In genomic region chr11:66510271-66510989, GRCh38 we compare ENCODE assay signal across 8 cellular contexts. TPM values are rescaled to one million over a fixed set of nuclear protein-coding genes. Genes with fewer than 3 reads are reported as not detected.
DNase-seq lines count a peak whose midpoint lies in the region; ATAC-seq and TF ChIP-seq lines count a peak whose summit lies in the region.

BBS1 (plus strand) TSS chr11:66510635; CDS start chr11:66510660, 25 bp downstream.

- TF ChIP-seq CTCF in AG09309 (IDR thresholded peaks at IDR 0.05; ENCODE audit: control insufficient read depth, insufficient read depth, low read depth, low read length, missing control alignments) = no peak

- H3K27ac Mint-ChIP-seq in activated CD8-positive, alpha-beta T cell treated with anti-CD3 and anti-CD28 coated beads, Interleukin-2, amount 10 ng/mL, durations not matched to agents 7 days and 5 days = peak within 1 kb of the TSS; percentile 25

- H3K36me3 ChIP-seq in ectodermal cell (ENCODE audit: control insufficient read depth, insufficient read depth, low read length) = no peaks in the 10 kb centered on the region

- ATAC-seq in GM19025 (IDR thresholded peaks at IDR 0.05; ENCODE audit: low read depth, unreplicated experiment) (peak; percentile 91), HG03460 (IDR thresholded peaks at IDR 0.05; ENCODE audit: unreplicated experiment) (peak; percentile 84)
- ATAC-seq in activated CD8-positive, alpha-beta T cell treated with anti-CD3 and anti-CD28 coated beads, Interleukin-2, amount 10 ng/mL, durations not matched to agents 7 days and 5 days = peak; percentile 97

- H3K4me3 ChIP-seq in AG09309 (ENCODE audit: control insufficient read depth, low read depth, low read length) = peak within 1 kb of the TSS; percentile 56
- H3K4me3 ChIP-seq in ectodermal cell (ENCODE audit: insufficient read depth, low read depth, low read length) = peak within 1 kb of the TSS; percentile 68

- peak; percentile 5 for DNase-seq in AG09309 (ENCODE audit: low read depth)
- peak; percentile 84 for DNase-seq in NCI-H82 (lab: John Stamatoyannopoulos, UW)
- DNase-seq in activated CD8-positive, alpha-beta T cell treated with anti-CD3 and anti-CD28 coated beads, Interleukin-2, amount 10 ng/mL, durations not matched to agents 7 days and 5 days = peak; percentile 83
- DNase-seq in lung microvascular endothelial cell (ENCODE audit: low read depth in 2 of 2) = peak; percentile 78 to 84
- peak; percentile 69 to 84 (median 70) for DNase-seq in stimulated activated CD4-positive, alpha-beta T cell treated with anti-CD3 and anti-CD28 coated beads, TNF-alpha, amount 100 ng/mL, for 24 hours (ENCODE audit: low read depth in 3 of 3)

- no peaks in the 10 kb centered on the region for H3K9me3 ChIP-seq in ectodermal cell (ENCODE audit: control insufficient read depth, low read length)

- CTCF ChIA-PET in activated CD8-positive, alpha-beta T cell treated with anti-CD3 and anti-CD28 coated beads, Interleukin-2, amount 10 ng/mL, durations not matched to agents 7 days and 5 days (lab: Charles Lee) = interaction anchor here (1.2 to 2.5 kb wide), 2 partner anchors 32 to 168 kb away, joined by 4 to 7 read pairs; partner anchors contain the start of gene RBM4B

- peak within 1 kb of the TSS; percentile 85 for H3K4me3 Mint-ChIP-seq in activated CD8-positive, alpha-beta T cell treated with anti-CD3 and anti-CD28 coated beads, Interleukin-2, amount 10 ng/mL, durations not matched to agents 7 days and 5 days

- no peaks in the 10 kb centered on the region for H3K27me3 Mint-ChIP-seq in activated CD8-positive, alpha-beta T cell treated with anti-CD3 and anti-CD28 coated beads, Interleukin-2, amount 10 ng/mL, durations not matched to agents 7 days and 5 days (ENCODE audit: low read depth)

- no peaks in the 10 kb centered on the region for H3K27me3 ChIP-seq in ectodermal cell (ENCODE audit: control insufficient read depth, insufficient read depth, low read length, poor library complexity, severe bottlenecking)

- no peaks in the 10 kb centered on the region for H3K4me1 ChIP-seq in ectodermal cell (ENCODE audit: control insufficient read depth, insufficient read depth, low read length)

- peak within 1 kb of the TSS; percentile 50 for H3K27ac ChIP-seq in ectodermal cell (ENCODE audit: insufficient read depth, low read depth, low read length, poor library complexity, severe bottlenecking)

- peaks cover 11% of the 10 kb centered on the region for H3K36me3 Mint-ChIP-seq in activated CD8-positive, alpha-beta T cell treated with anti-CD3 and anti-CD28 coated beads, Interleukin-2, amount 10 ng/mL, durations not matched to agents 7 days and 5 days (ENCODE audit: low read depth)

- WGBS in ectodermal cell, 2 experiments = 6 to 7% methylated on average over 31 of the region's 31 CpGs

- POLR2A ChIA-PET in activated CD8-positive, alpha-beta T cell treated with anti-CD3 and anti-CD28 coated beads, Interleukin-2, amount 10 ng/mL, durations not matched to agents 7 days and 5 days (lab: Charles Lee) = interaction anchor here (0.9 to 2.3 kb wide), 2 partner anchors 30 to 356 kb away, joined by 3 to 7 read pairs; partner anchors contain the start of gene DPP3

- H3K4me1 Mint-ChIP-seq in activated CD8-positive, alpha-beta T cell treated with anti-CD3 and anti-CD28 coated beads, Interleukin-2, amount 10 ng/mL, durations not matched to agents 7 days and 5 days (ENCODE audit: low read depth) = peaks cover 25% of the 10 kb centered on the region

- H3K9me3 Mint-ChIP-seq in activated CD8-positive, alpha-beta T cell treated with anti-CD3 and anti-CD28 coated beads, Interleukin-2, amount 10 ng/mL, durations not matched to agents 7 days and 5 days (ENCODE audit: insufficient read depth) = no peaks in the 10 kb centered on the region

RNA-seq across cellular contexts. Expression of gene BBS1, which starts in this region (rescaled TPM):
- 10 to 100 TPM; 10.6 to 14.0 TPM for total RNA-seq in activated CD8-positive, alpha-beta T cell treated with anti-CD3 and anti-CD28 coated beads, Interleukin-2, amount 10 ng/mL, durations not matched to agents 7 days and 5 days
- 52.3 TPM for polyA plus RNA-seq in ectodermal cell (2013, experiment 1 of 4)
- 55.7 TPM for polyA plus RNA-seq in ectodermal cell (2013, experiment 2 of 4)
- 39.7 TPM for polyA plus RNA-seq in ectodermal cell (2013, experiment 3 of 4)
- 43.0 TPM for polyA plus RNA-seq in ectodermal cell (2013, experiment 4 of 4)
- total RNA-seq in lung microvascular endothelial cell = 12.1 and 12.9 TPM in 2 replicates

Comparison
In these comparisons a context has a peak if more than half of its experiments do, and no peak if none do; other contexts are left out.
1. Peak in every context shown above with its lines: DNase-seq, ATAC-seq, H3K4me3 ChIP-seq and H3K27ac ChIP-seq.
2. DNase-seq: peak in every context shown above with its lines; median percentile 84 in NCI-H82; 83 in activated CD8-positive, alpha-beta T cell treated with anti-CD3 and anti-CD28 coated beads, Interleukin-2, amount 10 ng/mL, durations not matched to agents 7 days and 5 days; 81 in lung microvascular endothelial cell; 70 in stimulated activated CD4-positive, alpha-beta T cell treated with anti-CD3 and anti-CD28 coated beads, TNF-alpha, amount 100 ng/mL, for 24 hours; 5 in AG09309.